Comparison of ENCODE assay signal across 1 cellular context in genomic region chr2:229910147-229910831, GRCh38.
TF ChIP-seq lines count a peak whose summit lies in the region.

No MANE protein-coding gene starts in this region.

TF ChIP-seq in WTC11, 78 proteins besides CTCF, POLR2A, EP300 and RAD21 (continued from another document):
- TF ChIP-seq STAT6 (CRISPR knock-in tag; conservative IDR thresholded peaks at IDR 0.05; ENCODE audit: low read depth) (no peak), IRF2 (CRISPR knock-in tag; IDR thresholded peaks at IDR 0.05; ENCODE audit: borderline replicate concordance, low read depth) (no peak), ZNF671 (CRISPR knock-in tag; IDR thresholded peaks at IDR 0.05) (no peak), AR (CRISPR knock-in tag; IDR thresholded peaks at IDR 0.05) (no peak), ZNF263 (CRISPR knock-in tag; IDR thresholded peaks at IDR 0.05; ENCODE audit: low read depth) (no peak), SOX15 (CRISPR knock-in tag; IDR thresholded peaks at IDR 0.05) (no peak), ZBTB21 (CRISPR knock-in tag; IDR thresholded peaks at IDR 0.05; ENCODE audit: borderline replicate concordance) (no peak)
- TF ChIP-seq, protein P1, sequence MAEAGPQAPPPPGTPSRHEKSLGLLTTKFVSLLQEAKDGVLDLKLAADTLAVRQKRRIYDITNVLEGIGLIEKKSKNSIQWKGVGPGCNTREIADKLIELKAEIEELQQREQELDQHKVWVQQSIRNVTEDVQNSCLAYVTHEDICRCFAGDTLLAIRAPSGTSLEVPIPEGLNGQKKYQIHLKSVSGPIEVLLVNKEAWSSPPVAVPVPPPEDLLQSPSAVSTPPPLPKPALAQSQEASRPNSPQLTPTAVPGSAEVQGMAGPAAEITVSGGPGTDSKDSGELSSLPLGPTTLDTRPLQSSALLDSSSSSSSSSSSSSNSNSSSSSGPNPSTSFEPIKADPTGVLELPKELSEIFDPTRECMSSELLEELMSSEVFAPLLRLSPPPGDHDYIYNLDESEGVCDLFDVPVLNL (CRISPR knock-in tag; IDR thresholded peaks at IDR 0.05; ENCODE audit: borderline replicate concordance, low read depth): no peak
- TF ChIP-seq, protein P2, sequence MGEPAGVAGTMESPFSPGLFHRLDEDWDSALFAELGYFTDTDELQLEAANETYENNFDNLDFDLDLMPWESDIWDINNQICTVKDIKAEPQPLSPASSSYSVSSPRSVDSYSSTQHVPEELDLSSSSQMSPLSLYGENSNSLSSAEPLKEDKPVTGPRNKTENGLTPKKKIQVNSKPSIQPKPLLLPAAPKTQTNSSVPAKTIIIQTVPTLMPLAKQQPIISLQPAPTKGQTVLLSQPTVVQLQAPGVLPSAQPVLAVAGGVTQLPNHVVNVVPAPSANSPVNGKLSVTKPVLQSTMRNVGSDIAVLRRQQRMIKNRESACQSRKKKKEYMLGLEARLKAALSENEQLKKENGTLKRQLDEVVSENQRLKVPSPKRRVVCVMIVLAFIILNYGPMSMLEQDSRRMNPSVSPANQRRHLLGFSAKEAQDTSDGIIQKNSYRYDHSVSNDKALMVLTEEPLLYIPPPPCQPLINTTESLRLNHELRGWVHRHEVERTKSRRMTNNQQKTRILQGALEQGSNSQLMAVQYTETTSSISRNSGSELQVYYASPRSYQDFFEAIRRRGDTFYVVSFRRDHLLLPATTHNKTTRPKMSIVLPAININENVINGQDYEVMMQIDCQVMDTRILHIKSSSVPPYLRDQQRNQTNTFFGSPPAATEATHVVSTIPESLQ (CRISPR knock-in tag; IDR thresholded peaks at IDR 0.05): no peak
